Comparison of ENCODE assay signal across 10 cellular contexts in genomic region chr19:8373867-8374813, GRCh38. TPM values are rescaled to one million over a fixed set of nuclear protein-coding genes. Genes with fewer than 3 reads are reported as not detected.
DNase-seq lines count a peak whose midpoint lies in the region; ATAC-seq lines count a peak whose summit lies in the region.
"Had no signal": no experiment of that assay in that cellular context is flagged by ENCODE, and none has a peak within 500 bp of the region (broad histone marks: within the 10 kb centered on the region; RNA-seq: fewer than 3 reads in every experiment).

No MANE protein-coding gene starts in this region.

- no peak overlapping the region for H3K4me3 Mint-ChIP-seq in T-helper 17 cell

- peak; percentile 86 for ATAC-seq in left lobe of liver
- ATAC-seq in T-helper 17 cell: no peak
- ATAC-seq in GM18867 (IDR thresholded peaks at IDR 0.05; ENCODE audit: unreplicated experiment): no peak
- ATAC-seq in HG02759 (IDR thresholded peaks at IDR 0.05; ENCODE audit: unreplicated experiment): no peak

- H3K9me3 ChIP-seq in T-helper 17 cell (ENCODE audit: control insufficient read depth, low read length, poor library complexity, severe bottlenecking): no peaks in the 10 kb centered on the region

- H3K27me3 Mint-ChIP-seq in T-helper 17 cell: no peaks in the 10 kb centered on the region

- peak overlapping the region; percentile 61 for H3K27ac ChIP-seq in caudate nucleus (ENCODE audit: low read depth, low read length)
- H3K27ac ChIP-seq in temporal lobe (ENCODE audit: low read depth, low read length): peak overlapping the region; percentile 17

- peak; percentile 87 for DNase-seq in HuH-7.5 (ENCODE audit: low spot score)
- DNase-seq in caudate nucleus (lab: John Stamatoyannopoulos, UW): peak in 5 of 61 donors; percentile 10 to 37 (median 23)
- peak; percentile 86 for DNase-seq in left lobe of liver (ENCODE audit: low spot score)
- DNase-seq in T-helper 17 cell: no peak
- DNase-seq in NK-92 treated with Interleukin-12 subunit alpha and Interleukin-12 subunit beta, amount 100 ng/mL, for 24 hours (lab: John Stamatoyannopoulos, UW): no peak
- DNase-seq: activated CD4-positive, CD25-positive, alpha-beta regulatory T cell; NCI-H748 treated with DMSO at 0.1 percent for 48 hours had no signal

- peaks cover 3% of the 10 kb centered on the region for H3K36me3 Mint-ChIP-seq in T-helper 17 cell (ENCODE audit: low read depth)

- H3K27ac Mint-ChIP-seq in T-helper 17 cell: no peak overlapping the region

- H3K4me1 Mint-ChIP-seq in T-helper 17 cell: peaks cover 6% of the 10 kb centered on the region

RNA-seq across cellular contexts. Expression of gene ANGPTL4, which starts 10.2 kb away (rescaled TPM):
- total RNA-seq in left lobe of liver (64.2 TPM), temporal lobe (1.5 TPM), T-helper 17 cell (not detected)

RNA-seq across cellular contexts. Expression of gene RAB11B, which starts 16.0 kb away (rescaled TPM):
- total RNA-seq in left lobe of liver (57.5 TPM), temporal lobe (163 TPM), T-helper 17 cell (10 to 100 TPM; 81.6 to 90.1 TPM)

RNA-seq across cellular contexts. Expression of gene KANK3, which starts 31.1 kb away (rescaled TPM):
- total RNA-seq in left lobe of liver (7.2 TPM), temporal lobe (2.2 TPM), T-helper 17 cell (1 to 10 TPM; 2.6 to 2.9 TPM)

RNA-seq across cellular contexts. Expression of gene MARCHF2, which starts 39.0 kb away (rescaled TPM):
- total RNA-seq in left lobe of liver (44.6 TPM), temporal lobe (22.4 TPM), T-helper 17 cell (100 to 1,000 TPM in 1 of 2 donors, 10 to 100 TPM in 1; 26.9 to 108 TPM)

RNA-seq across cellular contexts. Expression of gene RPS28, which starts 52.8 kb away (rescaled TPM):
- total RNA-seq in left lobe of liver: 653 TPM
- total RNA-seq in temporal lobe: 175 TPM
- 1,000 to 10,000 TPM; 3,190 to 3,198 TPM for total RNA-seq in T-helper 17 cell

Comparison
In these comparisons a context has a peak if more than half of its experiments do, and no peak if none do; other contexts are left out.
1. DNase-seq: peak in HuH-7.5 (single experiment) and left lobe of liver (single experiment); none in T-helper 17 cell (0 of 3) and NK-92 treated with Interleukin-12 subunit alpha and Interleukin-12 subunit beta, amount 100 ng/mL, for 24 hours (single experiment).
2. RNA of gene ANGPTL4, which starts 10.2 kb away (total RNA-seq): 64.2 TPM in left lobe of liver (single experiment); 1.5 TPM in temporal lobe (single experiment) and not detected in T-helper 17 cell; every median in the first group is over 10 times any median in the second.